ENCODE assay signal across 8 cellular contexts in the genomic region with DNA sequence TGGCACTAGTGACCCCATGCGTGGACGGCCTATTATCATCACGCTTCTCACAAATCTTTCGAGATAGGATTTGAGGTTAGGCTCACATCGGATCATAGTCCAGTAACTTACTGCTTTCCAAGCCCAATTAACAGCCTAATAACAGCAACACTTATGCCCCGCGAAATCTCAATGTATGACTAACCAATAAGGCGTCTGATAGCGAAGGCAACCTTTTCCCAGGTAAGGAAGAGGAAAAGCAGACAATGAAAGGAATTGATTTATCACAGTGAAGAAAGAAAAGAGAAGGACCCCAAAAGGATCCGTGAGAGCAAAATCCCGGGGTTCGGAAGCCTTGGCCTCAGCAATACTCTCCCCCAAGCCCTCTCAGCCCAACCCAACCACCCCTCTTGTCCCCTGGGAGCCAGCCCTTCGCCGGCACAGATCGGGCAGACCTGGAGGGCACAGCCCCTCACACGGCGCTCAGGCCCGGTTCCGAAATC. TPM values are rescaled to one million over a fixed set of nuclear protein-coding genes. Genes with fewer than 3 reads are reported as not detected.
A peak's percentile ranks its signal among the peaks of the same experiment; 100 is the strongest.
DNase-seq lines count a peak whose midpoint lies in the region; ATAC-seq, FAIRE-seq and TF ChIP-seq lines count a peak whose summit lies in the region.

No MANE protein-coding gene starts in this region.

- TF ChIP-seq POLR2A in stomach (IDR thresholded peaks at IDR 0.05): no peak

- H3K27ac Mint-ChIP-seq in MCF 10A (ENCODE audit: low read depth, unreplicated experiment): peak overlapping the region; percentile 96

- peak overlapping the region; percentile 82 for H3K4me3 Mint-ChIP-seq in MCF 10A (ENCODE audit: unreplicated experiment)

- intact Hi-C loops in MCF 10A (cut with micrococcal nuclease): loop anchor here (5.0 kb wide), 2 partner anchors 85 to 100 kb away; no protein-coding TSS in a partner anchor
- intact Hi-C loops in kidney (cut with DNase I): no loop called here
- intact Hi-C loops in stomach (cut with DNase I; ENCODE audit: low total_unique reads): no loop called here

- H3K4me1 ChIP-seq in kidney (ENCODE audit: control insufficient read depth in 1 of 2, insufficient read depth in 1 of 2, low read depth in 1 of 2, low read length in 2 of 2) (peaks cover 8 to 11% of the 10 kb centered on the region in 2 donors), stomach (peaks cover 17 to 58% (median 47%) of the 10 kb centered on the region in 4 donors)

- ATAC-seq in GM21619 (IDR thresholded peaks at IDR 0.05; ENCODE audit: unreplicated experiment) (peak; percentile 29), GM18519 (IDR thresholded peaks at IDR 0.05; ENCODE audit: low FRiP score, unreplicated experiment) (no peak)

- H3K9me3 ChIP-seq in kidney (ENCODE audit: control insufficient read depth in 1 of 2, low read length in 2 of 2) (no peaks in the 10 kb centered on the region), stomach (no peaks in the 10 kb centered on the region)

- 0 to 1% (median 1%) methylated on average over 17 to 19 of the region's 19 CpGs for WGBS in stomach, 5 donors

- CTCF ChIA-PET in MCF 10A (lab: Yijun Ruan, JAX): interaction anchor here (0.5 to 0.7 kb wide), 2 partner anchors 21 to 58 kb away, joined by 3 to 4 read pairs; no protein-coding TSS in a partner anchor

- peak overlapping the region; percentile 89 to 94 for H3K4me3 ChIP-seq in kidney (ENCODE audit: low read length in 2 of 2)
- peak overlapping the region; percentile 89 to 93 (median 90) for H3K4me3 ChIP-seq in stomach

- H3K9me3 Mint-ChIP-seq in MCF 10A (ENCODE audit: unreplicated experiment): no peaks in the 10 kb centered on the region

- TF ChIP-seq EP300 in stomach (IDR thresholded peaks at IDR 0.05): no peak

- TF ChIP-seq CTCF in MCF 10A (IDR thresholded peaks at IDR 0.05; ENCODE audit: unreplicated experiment) (no peak), kidney (IDR thresholded peaks at IDR 0.05; ENCODE audit: borderline replicate concordance, extremely low read depth, insufficient read depth) (no peak), stomach (IDR thresholded peaks at IDR 0.05) (no peak)

- H3K27me3 Mint-ChIP-seq in MCF 10A (ENCODE audit: insufficient read depth, unreplicated experiment): no peaks in the 10 kb centered on the region

- BruUV-seq in MCF 10A (replicated peaks; lab: Mats Ljungman, UMichigan): no TSS peak

- no peaks in the 10 kb centered on the region for H3K36me3 Mint-ChIP-seq in MCF 10A (ENCODE audit: insufficient read depth, unreplicated experiment)

- H3K9ac ChIP-seq in kidney (ENCODE audit: low read length in 2 of 2): peak overlapping the region; percentile 82 to 85

- H3K27ac ChIP-seq in kidney (ENCODE audit: low read depth in 2 of 2, low read length in 2 of 2) (peak overlapping the region; percentile 82 to 84), stomach (peak overlapping the region; percentile 71 to 93 (median 91))

- POLR2A ChIA-PET in MCF 10A (lab: Yijun Ruan, JAX): interaction anchor here (0.5 to 2.9 kb wide), 18 partner anchors 12 to 647 kb away, joined by 3 to 16 read pairs (median 4); a partner anchor contains a TSS

- peaks cover 17% of the 10 kb centered on the region for H3K4me1 Mint-ChIP-seq in MCF 10A (ENCODE audit: insufficient read depth, unreplicated experiment)

- H3K36me3 ChIP-seq in kidney (ENCODE audit: control insufficient read depth in 1 of 2, insufficient read depth in 2 of 2, low read length in 2 of 2): no peaks in the 10 kb centered on the region
- no peaks in the 10 kb centered on the region for H3K36me3 ChIP-seq in stomach

- peaks cover 0 to 4% (median 0%) of the 10 kb centered on the region in 3 donors for H3K27me3 ChIP-seq in stomach

- peak; percentile 19 for DNase-seq in DMS79 (lab: John Stamatoyannopoulos, UW)
- DNase-seq in NCI-H1417 (lab: John Stamatoyannopoulos, UW): peak in 2 of 3 experiments; percentile 19 to 78
- peak; percentile 27 for DNase-seq in MCF 10A (ENCODE audit: unreplicated experiment)
- DNase-seq in kidney: peak; percentile 82
- peak; percentile 26 for DNase-seq in stomach
- DNase-seq in activated effector memory CD4-positive, alpha-beta T cell treated with anti-CD3 and anti-CD28 coated beads, Interleukin-2, amount 50 U/mL, for 16 hours: no peak

- no peak for FAIRE-seq in kidney (lab: Jason Lieb, UNC)

RNA-seq across cellular contexts. Expression of a gene that starts 0.6 kb away (rescaled TPM):
- total RNA-seq in MCF 10A (2022): 40.8 and 43.6 TPM in 2 replicates
- 47.0 TPM for total RNA-seq in kidney
- polyA plus RNA-seq in kidney (ENCODE audit: insufficient read depth, low read depth, low replicate concordance): 3.5 TPM
- total RNA-seq in stomach: 10 to 100 TPM; 18.0 to 58.2 (median 21.0) TPM
- polyA plus RNA-seq in stomach: 1 to 10 TPM; 5.2 to 6.9 (median 6.4) TPM

RNA-seq across cellular contexts. Expression of a gene that starts 54.6 kb away (rescaled TPM):
- total RNA-seq in MCF 10A (2022): 6.8 and 10.1 TPM in 2 replicates
- 4.7 TPM for total RNA-seq in kidney
- polyA plus RNA-seq in kidney (ENCODE audit: insufficient read depth, low read depth, low replicate concordance): 5.5 TPM
- total RNA-seq in stomach: 10 to 100 TPM in 1 of 5 donors, 1 to 10 TPM in 2, not detected in 2; 1.0 to 19.3 (median 2.2) TPM
- 1 to 10 TPM in 1 of 3 donors, under 1 TPM in 2; 0.31 to 1.5 (median 0.75) TPM for polyA plus RNA-seq in stomach
